In the genomic region with DNA sequence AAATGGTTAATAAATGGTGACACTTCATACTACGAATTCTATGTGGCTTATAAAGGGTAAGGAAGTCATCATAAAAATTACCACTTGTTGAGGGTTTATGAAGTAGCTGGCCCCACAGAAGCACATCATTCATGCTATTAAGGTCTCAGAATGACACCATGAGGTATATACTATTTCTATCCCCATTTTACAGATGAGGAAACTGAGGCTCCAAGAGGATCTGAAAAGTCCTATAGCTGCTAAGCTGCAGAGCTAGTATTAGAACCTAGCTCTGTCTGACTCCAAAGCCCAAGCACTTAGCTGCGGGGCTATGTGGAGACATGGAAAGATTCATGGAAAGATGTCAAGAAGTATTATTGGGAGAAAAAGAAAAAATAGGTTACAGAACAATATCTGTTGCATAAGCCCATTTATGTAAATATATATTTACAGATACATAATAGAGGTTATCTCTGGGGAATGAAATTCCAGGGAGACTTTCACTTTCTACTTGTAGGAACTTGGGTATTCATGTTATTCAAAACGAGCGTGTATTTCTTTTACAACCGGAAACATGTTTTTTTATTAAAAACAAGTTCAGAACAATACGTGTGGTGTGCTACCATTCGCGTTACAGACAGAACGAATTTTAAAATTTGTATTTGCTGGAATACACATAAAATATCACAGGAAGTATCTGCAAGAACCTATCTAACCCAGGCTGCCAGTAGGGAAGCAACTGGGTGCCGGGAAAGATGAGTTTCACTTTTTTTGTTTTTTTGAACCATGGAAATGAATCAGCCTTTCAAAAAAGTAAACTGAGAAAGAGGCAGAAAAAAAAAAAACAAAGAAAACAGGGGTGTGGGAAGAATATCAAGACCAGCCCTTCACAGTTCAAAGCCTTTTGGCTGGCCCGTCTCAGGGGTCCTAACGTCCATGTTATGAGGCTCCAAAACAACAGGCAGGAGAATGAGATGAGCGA, we compare ENCODE assay signal across 10 cellular contexts. TPM values are rescaled to one million over a fixed set of nuclear protein-coding genes. Genes with fewer than 3 reads are reported as not detected.
A peak's percentile ranks its signal among the peaks of the same experiment; 100 is the strongest.
DNase-seq lines count a peak whose midpoint lies in the region; ATAC-seq and TF ChIP-seq lines count a peak whose summit lies in the region.
"Had no signal": no experiment of that assay in that cellular context is flagged by ENCODE, and none has a peak within 500 bp of the region (broad histone marks: within the 10 kb centered on the region; RNA-seq: fewer than 3 reads in every experiment).

No MANE protein-coding gene starts in this region.

- H3K4me3 ChIP-seq in BLaER1 treated with 17β-estradiol and CSF1 and Interleukin-3, amounts not matched to agents 10 nM and 100 nM: no peak overlapping the region
- H3K4me3 ChIP-seq in Loucy (ENCODE audit: low read length, poor library complexity, severe bottlenecking): peak overlapping the region; percentile 27
- peak overlapping the region in 3 of 4 donors; percentile 12 to 50 (median 24) for H3K4me3 ChIP-seq in esophagus squamous epithelium
- H3K4me3 ChIP-seq in ovary: peak overlapping the region; percentile 20

- H3K4me2 ChIP-seq in BLaER1 treated with 17β-estradiol and CSF1 and Interleukin-3, amounts not matched to agents 10 nM and 100 nM: peak overlapping the region in 7 of 11 experiments; percentile 9 to 90 (median 19); a peak in 11 of 22 replicates
- H3K4me2 ChIP-seq in Loucy (ENCODE audit: low read depth, low read length, poor library complexity, severe bottlenecking): peak overlapping the region; percentile 23

- H3K4me1 ChIP-seq in BLaER1 treated with 17β-estradiol and CSF1 and Interleukin-3, amounts not matched to agents 10 nM and 100 nM: peaks cover 39 to 56% (median 51%) of the 10 kb centered on the region in 10 experiments
- H3K4me1 ChIP-seq in Loucy (ENCODE audit: insufficient read depth, low read length, poor library complexity, severe bottlenecking) (no peaks in the 10 kb centered on the region), esophagus squamous epithelium (peaks cover 8 to 19% (median 13%) of the 10 kb centered on the region in 3 donors), ovary (ENCODE audit: insufficient read depth) (no peaks in the 10 kb centered on the region)

- intact Hi-C loops in esophagus squamous epithelium (cut with DNase I): no loop called here
- intact Hi-C loops in ovary (cut with DNase I): no loop called here

- ATAC-seq in HG03196 (IDR thresholded peaks at IDR 0.05; ENCODE audit: unreplicated experiment): no peak

- peaks cover 0 to 9% (median 0%) of the 10 kb centered on the region in 11 experiments; a peak in 2 of 22 replicates for H3K27me3 ChIP-seq in BLaER1 treated with 17β-estradiol and CSF1 and Interleukin-3, amounts not matched to agents 10 nM and 100 nM
- no peaks in the 10 kb centered on the region for H3K27me3 ChIP-seq in Loucy (ENCODE audit: insufficient read depth, low read length, poor library complexity, severe bottlenecking)
- peaks cover 0 to 21% (median 0%) of the 10 kb centered on the region in 4 donors for H3K27me3 ChIP-seq in esophagus squamous epithelium
- no peaks in the 10 kb centered on the region for H3K27me3 ChIP-seq in ovary

- peaks cover 0 to 7% (median 0%) of the 10 kb centered on the region in 11 experiments; a peak in 1 of 22 replicates for H4K20me1 ChIP-seq in BLaER1 treated with 17β-estradiol and CSF1 and Interleukin-3, amounts not matched to agents 10 nM and 100 nM
- no peaks in the 10 kb centered on the region for H4K20me1 ChIP-seq in Loucy (ENCODE audit: insufficient read depth, low read length, poor library complexity, severe bottlenecking)

- no peaks in the 10 kb centered on the region for H3K79me2 ChIP-seq in Loucy (ENCODE audit: insufficient read depth, low read length)

- no peaks in the 10 kb centered on the region for H3K9me3 ChIP-seq in BLaER1 treated with 17β-estradiol and CSF1 and Interleukin-3, amounts not matched to agents 10 nM and 100 nM (replicated peaks in 1 of 11)
- no peaks in the 10 kb centered on the region for H3K9me3 ChIP-seq in Loucy (ENCODE audit: insufficient read depth, low read depth, low read length)
- H3K9me3 ChIP-seq in esophagus squamous epithelium: no peaks in the 10 kb centered on the region
- no peaks in the 10 kb centered on the region for H3K9me3 ChIP-seq in ovary

- no peak for TF ChIP-seq EP300 in ovary (IDR thresholded peaks at IDR 0.05)

- no peak for DNase-seq in esophagus squamous epithelium (lab: John Stamatoyannopoulos, UW)
- DNase-seq in ovary: no peak
- DNase-seq in GM20000 (ENCODE audit: low spot score): no peak
- no peak for DNase-seq in NCI-H82 (lab: John Stamatoyannopoulos, UW)
- DNase-seq in stimulated activated CD4-positive, alpha-beta T cell treated with anti-CD3 and anti-CD28 coated beads, Interleukin-4, amount 100 ng/mL, for 4 hours: no peak
- DNase-seq: activated T-cell treated with anti-CD3 and anti-CD28 coated beads, Interleukin-2, amount 50 U/mL, for 1 hour; T-helper 9 cell had no signal

- H3K27ac ChIP-seq in BLaER1 treated with 17β-estradiol and CSF1 and Interleukin-3, amounts not matched to agents 10 nM and 100 nM: no peak overlapping the region
- peak overlapping the region in 1 of 4 donors; percentile 27 for H3K27ac ChIP-seq in esophagus squamous epithelium
- no peak overlapping the region for H3K27ac ChIP-seq in ovary

- no peaks in the 10 kb centered on the region for H3K9me2 ChIP-seq in Loucy (replicated peaks; ENCODE audit: low read depth, low read length)

- no peaks in the 10 kb centered on the region for H3F3A ChIP-seq in Loucy (ENCODE audit: low read depth)

- TF ChIP-seq CTCF in Loucy (conservative IDR thresholded peaks at IDR 0.05; ENCODE audit: low read length) (no peak), esophagus squamous epithelium (IDR thresholded peaks at IDR 0.05) (no peak), ovary (IDR thresholded peaks at IDR 0.05) (no peak), GM20000 (IDR thresholded peaks at IDR 0.05; ENCODE audit: extremely low read depth, missing control alignments) (no peak)

- H3K9ac ChIP-seq in BLaER1 treated with 17β-estradiol and CSF1 and Interleukin-3, amounts not matched to agents 10 nM and 100 nM: no peak overlapping the region
- peak overlapping the region; percentile 36 for H3K9ac ChIP-seq in Loucy (ENCODE audit: low read depth, low read length, poor library complexity, severe bottlenecking)

- WGBS in esophagus squamous epithelium, 2 donors: 27 to 35% methylated on average over 13 of the region's 13 CpGs
- WGBS in ovary, 3 donors: 13 to 27% (median 20%) methylated on average over 13 of the region's 13 CpGs

- peak overlapping the region; percentile 24 for H2AFZ ChIP-seq in Loucy (ENCODE audit: low read length)

- no peaks in the 10 kb centered on the region for H3K36me3 ChIP-seq in BLaER1 treated with 17β-estradiol and CSF1 and Interleukin-3, amounts not matched to agents 10 nM and 100 nM
- H3K36me3 ChIP-seq in Loucy (ENCODE audit: insufficient read depth, low read length): no peaks in the 10 kb centered on the region
- H3K36me3 ChIP-seq in esophagus squamous epithelium: no peaks in the 10 kb centered on the region
- no peaks in the 10 kb centered on the region for H3K36me3 ChIP-seq in ovary

- no peak for TF ChIP-seq POLR2A in esophagus squamous epithelium (IDR thresholded peaks at IDR 0.05)
- no peak for TF ChIP-seq POLR2A in ovary (IDR thresholded peaks at IDR 0.05)

RNA-seq across cellular contexts. Expression of a gene that starts 13.4 kb away (rescaled TPM):
- total RNA-seq in esophagus squamous epithelium (under 1 TPM in 3 of 4 donors, not detected in 1; 0.18 to 0.40 (median 0.38) TPM), ovary (1 to 10 TPM in 2 of 7 donors, under 1 TPM in 4, not detected in 1; 0.15 to 1.7 (median 0.54) TPM)
- polyA plus RNA-seq in ovary: under 1 TPM; 0.30 to 0.42 TPM

RNA-seq across cellular contexts. Expression of a gene that starts 38.3 kb away (rescaled TPM):
- total RNA-seq in esophagus squamous epithelium: 1 to 10 TPM in 2 of 4 donors, under 1 TPM in 2; 0.18 to 2.1 (median 0.86) TPM
- 1 to 10 TPM in 6 of 7 donors, under 1 TPM in 1; 0.48 to 7.2 (median 1.6) TPM for total RNA-seq in ovary
- polyA plus RNA-seq in ovary: 1 to 10 TPM in 1 of 2 donors, under 1 TPM in 1; 0.30 to 2.6 TPM

Comparison
In these comparisons a context has a peak if more than half of its experiments do, and no peak if none do; other contexts are left out.
1. H3K4me3 ChIP-seq: peak in Loucy (single experiment), esophagus squamous epithelium (3 of 4) and ovary (single experiment); none in BLaER1 treated with 17β-estradiol and CSF1 and Interleukin-3, amounts not matched to agents 10 nM and 100 nM (0 of 10).